ENCODE assay signal across 8 cellular contexts in the genomic region with DNA sequence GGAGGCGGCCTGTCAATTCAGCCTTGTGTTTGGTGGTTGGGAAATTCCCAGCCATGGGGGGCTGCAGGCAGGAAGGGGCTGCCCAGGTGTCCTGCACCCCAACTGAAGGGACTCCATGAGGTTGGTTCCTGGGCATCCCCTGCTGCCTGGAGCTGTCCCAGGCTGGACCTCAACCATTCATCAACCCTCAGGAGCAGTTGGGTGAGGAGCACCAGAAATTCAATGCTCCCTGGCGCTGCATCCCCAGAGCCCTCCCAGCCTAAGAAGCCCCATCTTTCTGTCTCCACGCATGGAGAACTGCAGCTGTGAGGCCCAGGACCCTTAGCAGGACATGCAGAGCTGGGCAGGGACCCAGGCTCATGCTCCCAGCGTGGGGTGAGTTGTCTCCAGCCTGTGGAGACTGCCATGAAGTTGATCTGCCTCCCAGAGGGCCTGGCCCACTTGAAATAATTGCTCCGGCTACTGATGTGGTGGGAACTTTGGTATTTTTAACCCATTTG. TPM values are rescaled to one million over a fixed set of nuclear protein-coding genes. Genes with fewer than 3 reads are reported as not detected.
DNase-seq lines count a peak whose midpoint lies in the region; ATAC-seq and TF ChIP-seq lines count a peak whose summit lies in the region.

No MANE protein-coding gene starts in this region.

- H3K4me3 Mint-ChIP-seq in Calu3 (ENCODE audit: low read depth, unreplicated experiment) = no peak overlapping the region

- intact Hi-C loops in Calu3 (cut with micrococcal nuclease; ENCODE audit: unreplicated experiment) = no loop called here

- H2AFZ ChIP-seq in fibroblast of lung (ENCODE audit: low read length) = no peak overlapping the region

- no peaks in the 10 kb centered on the region for H3K9me3 Mint-ChIP-seq in Calu3 (ENCODE audit: low read depth, unreplicated experiment)

- H3K79me2 ChIP-seq in fibroblast of lung (ENCODE audit: control insufficient read depth, insufficient read depth, low read length) = no peaks in the 10 kb centered on the region

- H3K36me3 ChIP-seq in SJCRH30 (peaks cover 6% of the 10 kb centered on the region; the same call in 1 of the 2 replicates), fibroblast of lung (ENCODE audit: control insufficient read depth, insufficient read depth, low read length) (peaks cover 22% of the 10 kb centered on the region)

- ATAC-seq in HG03025 (IDR thresholded peaks at IDR 0.05; ENCODE audit: low FRiP score, unreplicated experiment) (no peak), GM21381 (IDR thresholded peaks at IDR 0.05; ENCODE audit: unreplicated experiment) (no peak)

- no peaks in the 10 kb centered on the region for H3K27me3 Mint-ChIP-seq in Calu3 (ENCODE audit: unreplicated experiment)

- H3K9ac ChIP-seq in fibroblast of lung (ENCODE audit: insufficient read depth, low read length) = peak overlapping the region; percentile 80

- H3K4me2 ChIP-seq in fibroblast of lung (ENCODE audit: extremely low read depth, insufficient read depth, low read length) = peak overlapping the region; percentile 58

- peak overlapping the region; percentile 99 for H3K27ac ChIP-seq in SJCRH30
- peak overlapping the region; percentile 91 for H3K27ac ChIP-seq in fibroblast of lung (ENCODE audit: insufficient read depth, low read length)

- no peaks in the 10 kb centered on the region for H4K20me1 ChIP-seq in fibroblast of lung (ENCODE audit: control insufficient read depth, extremely low read depth, insufficient read depth, low read length)

- H3K4me3 ChIP-seq in SJCRH30 (peak overlapping the region; percentile 57), fibroblast of lung (replicated peaks in 1 of 4; ENCODE audit: control extremely low read depth in 1 of 4, insufficient read depth in 1 of 4, low read depth in 3 of 4, low read length in 4 of 4) (peak overlapping the region in 3 of 4 experiments; percentile 23 to 53 (median 32)), retinal pigment epithelial cell (ENCODE audit: low read length) (peak overlapping the region; percentile 41)

- no peak for DNase-seq in Calu3
- DNase-seq in SJCRH30 = peak; percentile 42 to 66
- no peak for DNase-seq in fibroblast of lung (ENCODE audit: low read depth in 2 of 2)
- DNase-seq in retinal pigment epithelial cell (ENCODE audit: low read depth) = no peak
- no peak for DNase-seq in stimulated activated CD4-positive, alpha-beta T cell treated with anti-CD3 and anti-CD28 coated beads, Interleukin-4, amount 100 ng/mL, for 24 hours
- DNase-seq in HPDE6-E6E7 (ENCODE audit: extremely low spot score) = no peak

- CTCF ChIA-PET in Calu3 (lab: Charles Lee) = interaction anchor here (0.5 kb wide), 1 partner anchor 178 kb away, joined by 3 read pairs; no protein-coding TSS in a partner anchor

- no TSS peak for BruUV-seq in Calu3 (replicated peaks; lab: Mats Ljungman, UMichigan)

- H3K4me1 Mint-ChIP-seq in Calu3 (ENCODE audit: low read depth, unreplicated experiment) = peaks cover 24% of the 10 kb centered on the region

- H3K9me3 ChIP-seq in SJCRH30 (replicated peaks) (no peaks in the 10 kb centered on the region), fibroblast of lung (ENCODE audit: control insufficient read depth, insufficient read depth, low read depth, low read length) (no peaks in the 10 kb centered on the region)

- peaks cover 49% of the 10 kb centered on the region for H3K36me3 Mint-ChIP-seq in Calu3 (ENCODE audit: insufficient read depth, unreplicated experiment)

- H3K4me1 ChIP-seq in SJCRH30 (peaks cover 51% of the 10 kb centered on the region), fibroblast of lung (ENCODE audit: control insufficient read depth, extremely low read depth, insufficient read depth, low read length) (peaks cover 31% of the 10 kb centered on the region)

- H3K27me3 ChIP-seq in SJCRH30 (no peaks in the 10 kb centered on the region), fibroblast of lung (ENCODE audit: control insufficient read depth, insufficient read depth, low read length) (no peaks in the 10 kb centered on the region)

- H3K27ac Mint-ChIP-seq in Calu3 (ENCODE audit: unreplicated experiment) = peak overlapping the region; percentile 50

- TF ChIP-seq CTCF in Calu3 (IDR thresholded peaks at IDR 0.05; ENCODE audit: unreplicated experiment) = no peak
- TF ChIP-seq CTCF in fibroblast of lung (conservative IDR thresholded peaks at IDR 0.05 in 1 of 2, IDR thresholded peaks at IDR 0.05 in 1 of 2; ENCODE audit: low read depth in 1 of 2, low read length in 2 of 2) = no peak
- TF ChIP-seq CTCF in retinal pigment epithelial cell (conservative IDR thresholded peaks at IDR 0.05; ENCODE audit: low read depth, low read length) = no peak

RNA-seq across cellular contexts. Expression of gene SEMA3B, which starts 8.0 kb away (rescaled TPM):
- total RNA-seq in Calu3 (2022) (20.3 and 25.7 TPM in 2 replicates), fibroblast of lung (51.6 and 85.2 TPM in 2 replicates)
- 3.3 and 4.8 TPM in 2 replicates for total RNA-seq in SJCRH30 (2014; rRNA removed; shearing (Covaris generic))
- 17.6 and 23.5 TPM in 2 replicates for polyA plus RNA-seq in fibroblast of lung
- 26.0 and 32.8 TPM in 2 replicates for polyA plus RNA-seq in fibroblast of lung (2012)
- 6.7 and 14.3 TPM in 2 replicates for polyA minus RNA-seq in fibroblast of lung (ENCODE audit: low replicate concordance)

RNA-seq across cellular contexts. Expression of gene LSMEM2, which starts 17.9 kb away (rescaled TPM):
- total RNA-seq in Calu3 (2022) = 0.32 TPM in 1 of 2 replicates, not detected in the other
- total RNA-seq in SJCRH30 (2014; rRNA removed; shearing (Covaris generic)) = not detected in 2 replicates
- total RNA-seq in fibroblast of lung = not detected in 2 replicates
- polyA plus RNA-seq in fibroblast of lung = not detected in 2 replicates
- polyA plus RNA-seq in fibroblast of lung (2012) = not detected in 2 replicates
- not detected in 2 replicates for polyA minus RNA-seq in fibroblast of lung (ENCODE audit: low replicate concordance)

RNA-seq across cellular contexts. Expression of gene GNAI2, which starts 25.0 kb away (rescaled TPM):
- total RNA-seq in Calu3 (2022) = 92.5 and 102 TPM in 2 replicates
- 63.8 and 64.7 TPM in 2 replicates for total RNA-seq in SJCRH30 (2014; rRNA removed; shearing (Covaris generic))
- 124 and 238 TPM in 2 replicates for total RNA-seq in fibroblast of lung
- 704 and 828 TPM in 2 replicates for polyA plus RNA-seq in fibroblast of lung
- polyA plus RNA-seq in fibroblast of lung (2012) = 433 and 460 TPM in 2 replicates
- polyA minus RNA-seq in fibroblast of lung (ENCODE audit: low replicate concordance) = 885 and 1,144 TPM in 2 replicates

RNA-seq across cellular contexts. Expression of gene IFRD2, which starts 31.2 kb away (rescaled TPM):
- total RNA-seq in Calu3 (2022) (121 TPM in 2 replicates), fibroblast of lung (51.0 and 56.0 TPM in 2 replicates)
- total RNA-seq in SJCRH30 (2014; rRNA removed; shearing (Covaris generic)) = 85.3 and 98.8 TPM in 2 replicates
- 28.1 and 44.0 TPM in 2 replicates for polyA plus RNA-seq in fibroblast of lung
- 35.7 and 61.3 TPM in 2 replicates for polyA plus RNA-seq in fibroblast of lung (2012)
- polyA minus RNA-seq in fibroblast of lung (ENCODE audit: low replicate concordance) = 62.2 and 74.7 TPM in 2 replicates

RNA-seq across cellular contexts. Expression of gene HYAL3, which starts 38.2 kb away (rescaled TPM):
- total RNA-seq in Calu3 (2022) (4.3 and 5.5 TPM in 2 replicates), fibroblast of lung (5.6 and 7.4 TPM in 2 replicates)
- 3.6 and 4.5 TPM in 2 replicates for total RNA-seq in SJCRH30 (2014; rRNA removed; shearing (Covaris generic))
- polyA plus RNA-seq in fibroblast of lung = 3.0 and 3.2 TPM in 2 replicates
- polyA plus RNA-seq in fibroblast of lung (2012) = 4.2 TPM in 2 replicates
- polyA minus RNA-seq in fibroblast of lung (ENCODE audit: low replicate concordance) = 4.3 and 5.3 TPM in 2 replicates

Comparison
In these comparisons a context has a peak if more than half of its experiments do, and no peak if none do; other contexts are left out.
1. DNase-seq: peak in SJCRH30 (2 of 2); none in Calu3 (single experiment), fibroblast of lung (0 of 2), retinal pigment epithelial cell (single experiment), stimulated activated CD4-positive, alpha-beta T cell treated with anti-CD3 and anti-CD28 coated beads, Interleukin-4, amount 100 ng/mL, for 24 hours (single experiment) and HPDE6-E6E7 (single experiment).
2. Peak in every context shown above with its lines, with median percentiles within 50 percentile points of each other: H3K4me3 ChIP-seq.